ENCODE assay signal across 20 cellular contexts in genomic region chr3:62052331-62052730, GRCh38.
"Had no signal": no experiment of that assay in that cellular context is flagged by ENCODE, and none has a peak within 500 bp of the region (broad histone marks: within the 10 kb centered on the region; RNA-seq: fewer than 3 reads in every experiment).

No MANE protein-coding gene starts in this region.

- H3K27ac Mint-ChIP-seq: dendritic cell treated with granulocyte-macrophage colony-stimulating factor and Interleukin-4, amounts not matched to agents 40 ng/mL and 50 ng/mL, for 4 days; effector memory CD8-positive, alpha-beta T cell; endodermal cell had no signal

- H3K9me3 Mint-ChIP-seq: dendritic cell treated with granulocyte-macrophage colony-stimulating factor and Interleukin-4, amounts not matched to agents 40 ng/mL and 50 ng/mL, for 4 days; endodermal cell had no signal

- H3K36me3 ChIP-seq: colonic mucosa, esophagus muscularis mucosa, esophagus squamous epithelium, gastrocnemius medialis, gastroesophageal sphincter, heart left ventricle, heart right ventricle had no signal

- H3K27me3 ChIP-seq: colonic mucosa, dorsolateral prefrontal cortex, esophagus muscularis mucosa, esophagus squamous epithelium, foreskin keratinocyte, gastrocnemius medialis, gastroesophageal sphincter, heart left ventricle, heart right ventricle had no signal

- ATAC-seq: effector memory CD8-positive, alpha-beta T cell; esophagus mucosa; gastrocnemius medialis; gastroesophageal sphincter; heart left ventricle; heart right ventricle had no signal

- H3K4me3 Mint-ChIP-seq: dendritic cell treated with granulocyte-macrophage colony-stimulating factor and Interleukin-4, amounts not matched to agents 40 ng/mL and 50 ng/mL, for 4 days; effector memory CD8-positive, alpha-beta T cell; endodermal cell had no signal

- H3K4me3 ChIP-seq: colonic mucosa, coronary artery, dorsolateral prefrontal cortex, esophagus muscularis mucosa, esophagus squamous epithelium, gastrocnemius medialis, gastroesophageal sphincter, heart left ventricle, heart right ventricle had no signal

- H3K4me1 ChIP-seq: colonic mucosa, esophagus squamous epithelium, foreskin keratinocyte had no signal

- H3K27ac ChIP-seq: colonic mucosa, coronary artery, dorsolateral prefrontal cortex, epithelial cell of prostate, esophagus muscularis mucosa, esophagus squamous epithelium, foreskin keratinocyte, gastrocnemius medialis, gastroesophageal sphincter, heart left ventricle, heart right ventricle had no signal

- H3K9me3 ChIP-seq: colonic mucosa, esophagus muscularis mucosa, esophagus squamous epithelium, gastrocnemius medialis, gastroesophageal sphincter, heart right ventricle had no signal

- DNase-seq: cortex of kidney; dorsolateral prefrontal cortex; effector CD4-positive, alpha-beta T cell; effector CD8-positive, alpha-beta T cell; effector memory CD4-positive, alpha-beta T cell; effector memory CD8-positive, alpha-beta T cell; esophagus squamous epithelium; foreskin melanocyte; gastrocnemius medialis; heart left ventricle had no signal

- H3K27me3 Mint-ChIP-seq: dendritic cell treated with granulocyte-macrophage colony-stimulating factor and Interleukin-4, amounts not matched to agents 40 ng/mL and 50 ng/mL, for 4 days; effector memory CD8-positive, alpha-beta T cell had no signal
